8 cellular contexts compared by ENCODE assay signal in the genomic region with DNA sequence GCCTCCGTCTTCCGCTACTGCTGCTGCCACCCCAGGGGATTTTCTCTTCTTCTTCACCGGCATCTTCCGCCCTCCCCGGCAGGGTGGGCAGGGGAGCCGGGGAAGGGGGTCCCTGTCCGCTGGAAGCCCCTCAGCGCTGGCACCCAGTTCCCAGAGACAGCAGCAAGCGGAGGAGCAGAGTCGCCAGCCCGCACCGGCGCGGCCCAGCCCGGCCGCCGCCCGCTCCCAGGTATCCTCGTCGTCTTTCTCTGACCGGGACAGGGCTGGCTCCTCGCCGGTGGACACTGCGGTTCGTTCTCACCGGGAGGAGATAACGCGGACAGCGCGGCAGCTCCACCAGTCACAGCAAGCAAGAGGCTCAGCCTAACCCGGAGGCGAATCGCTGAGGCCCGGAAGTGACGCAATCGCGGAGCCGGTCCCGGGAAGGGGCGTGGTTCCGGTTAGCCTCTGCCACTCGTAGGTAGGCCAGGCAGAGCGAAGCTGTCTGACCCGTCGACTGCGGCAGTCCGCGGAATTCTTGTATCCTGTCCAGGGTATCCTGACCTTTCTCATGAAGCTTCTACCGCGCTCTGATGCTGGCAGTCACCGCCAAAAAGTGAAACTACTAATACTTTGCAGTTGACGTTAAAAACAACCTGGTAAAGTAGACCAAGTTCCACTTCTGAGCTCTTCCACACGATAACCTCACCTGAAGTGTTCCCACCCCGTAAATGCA. TPM values are rescaled to one million over a fixed set of nuclear protein-coding genes. Genes with fewer than 3 reads are reported as not detected.
DNase-seq lines count a peak whose midpoint lies in the region; ATAC-seq and TF ChIP-seq lines count a peak whose summit lies in the region.

A gene (minus strand): TSS at position 351 of the 715 bp plus-strand sequence. CDS start 288 bp downstream, at position 63.

- DNase-seq in GM12864 (ENCODE audit: low read depth) = peak; percentile 86
- DNase-seq in NCI-H1417 (lab: John Stamatoyannopoulos, UW) = peak; percentile 93 to 97 (median 94)
- DNase-seq in SW 1271 (lab: John Stamatoyannopoulos, UW) = peak; percentile 98
- DNase-seq in activated naive CD8-positive, alpha-beta T cell treated with anti-CD3 and anti-CD28 coated beads, Interleukin-2, amount 50 U/mL, for 16 hours (ENCODE audit: low read depth, low spot score) = peak; percentile 85
- DNase-seq in Right ventricle myocardium inferior (ENCODE audit: missing footprints) = peak; percentile 98
- peak; percentile 94 to 96 (median 96) for DNase-seq in ovary
- peak; percentile 97 to 98 for DNase-seq in thyroid gland

- intact Hi-C loops in Right ventricle myocardium inferior (cut with DNase I) (loop anchor here (1.0 kb wide), 1 partner anchor 17 kb away; a partner anchor contains a TSS), ovary (cut with DNase I) (no loop called here), thyroid gland (cut with DNase I) (no loop called here)

- H3K36me3 ChIP-seq in ovary = no peaks in the 10 kb centered on the region
- H3K36me3 ChIP-seq in thyroid gland = no peaks in the 10 kb centered on the region

- H3K4me1 ChIP-seq in ovary (ENCODE audit: insufficient read depth) = peaks cover 3% of the 10 kb centered on the region
- peaks cover 14 to 16% of the 10 kb centered on the region in 2 donors for H3K4me1 ChIP-seq in thyroid gland

- H3K27me3 ChIP-seq in ovary (no peaks in the 10 kb centered on the region), thyroid gland (no peaks in the 10 kb centered on the region)

- TF ChIP-seq POLR2A in ovary (IDR thresholded peaks at IDR 0.05) (peak; percentile 49), thyroid gland (IDR thresholded peaks at IDR 0.05) (peak in 1 of 2 donors; percentile 89)

- TF ChIP-seq CTCF in GM12864 (IDR thresholded peaks at IDR 0.05; ENCODE audit: low read depth, low read length, missing control alignments) (no peak), ovary (IDR thresholded peaks at IDR 0.05) (no peak), thyroid gland (IDR thresholded peaks at IDR 0.05) (no peak)

- peak within 1 kb of the TSS; percentile 88 for H3K4me3 ChIP-seq in GM12864 (ENCODE audit: low read depth, low read length)
- H3K4me3 ChIP-seq in ovary = peak within 1 kb of the TSS; percentile 96
- peak within 1 kb of the TSS; percentile 46 to 87 (median 83) for H3K4me3 ChIP-seq in thyroid gland (replicated peaks in 1 of 3)

- peak; percentile 9 for TF ChIP-seq EP300 in ovary (IDR thresholded peaks at IDR 0.05)

- 0% methylated on average over 32 to 54 of the region's 54 CpGs for WGBS in ovary, 3 donors
- 0 to 2% methylated on average over 22 to 41 of the region's 54 CpGs for WGBS in thyroid gland, 2 donors

- ATAC-seq in HG02759 (IDR thresholded peaks at IDR 0.05; ENCODE audit: unreplicated experiment) = peak; percentile 100
- ATAC-seq in Right ventricle myocardium inferior = peak; percentile 100

- H3K9me3 ChIP-seq in ovary (no peaks in the 10 kb centered on the region), thyroid gland (no peaks in the 10 kb centered on the region)

- H3K27ac ChIP-seq in ovary (no peak within 1 kb of the TSS), thyroid gland (peak within 1 kb of the TSS; percentile 48 to 81 (median 75))

RNA-seq across cellular contexts. Expression of the gene that starts here (rescaled TPM):
- 30.8 TPM for total RNA-seq in Right ventricle myocardium inferior
- 10 to 100 TPM; 14.5 to 45.4 (median 17.8) TPM for total RNA-seq in ovary
- polyA plus RNA-seq in ovary = 10 to 100 TPM; 13.8 to 22.0 TPM
- 10 to 100 TPM; 27.4 to 44.9 (median 36.8) TPM for total RNA-seq in thyroid gland

Comparison
In these comparisons a context has a peak if more than half of its experiments do, and no peak if none do; other contexts are left out.
1. H3K27ac ChIP-seq: peak in thyroid gland (3 of 3); none in ovary (0 of 2).
2. Peak in every context shown above with its lines, with median percentiles within 50 percentile points of each other: DNase-seq and H3K4me3 ChIP-seq.